ENCODE assay signal across 2 cellular contexts in the genomic region with DNA sequence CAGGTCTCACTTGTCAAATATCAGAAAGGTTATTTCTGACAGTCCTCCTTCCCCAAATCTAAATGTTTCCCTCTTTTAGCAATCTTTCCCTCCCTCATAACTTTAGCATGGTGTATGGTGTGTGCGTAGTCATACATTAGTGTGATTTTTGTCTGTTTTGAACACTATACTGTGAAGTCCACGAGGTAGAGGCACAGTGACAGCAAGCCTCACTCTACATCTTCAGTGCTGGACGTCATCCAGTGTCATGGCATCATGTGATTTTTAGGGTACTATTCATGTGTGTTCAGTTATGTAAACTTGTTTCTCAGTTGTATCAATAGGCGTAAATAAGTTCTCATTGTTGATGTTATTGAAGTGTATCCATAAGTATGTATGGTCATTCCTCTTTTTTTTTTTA.
TF ChIP-seq lines count a peak whose summit lies in the region.

No MANE protein-coding gene starts in this region.

TF ChIP-seq in GM12891, 5 proteins besides CTCF, POLR2A, EP300 and RAD21:
- no peak for TF ChIP-seq POLR2AphosphoS5 (IDR thresholded peaks at IDR 0.05; ENCODE audit: low read depth, low read length)
- TF ChIP-seq SPI1 (IDR thresholded peaks at IDR 0.05; ENCODE audit: low read depth, low read length): no peak
- no peak for TF ChIP-seq POU2F2 (IDR thresholded peaks at IDR 0.05; ENCODE audit: low read depth, low read length)
- no peak for TF ChIP-seq PAX5 (IDR thresholded peaks at IDR 0.05; ENCODE audit: insufficient read depth, low read length, severe bottlenecking)
- no peak for TF ChIP-seq TAF1 (IDR thresholded peaks at IDR 0.05; ENCODE audit: low read depth, low read length)

TF ChIP-seq in K562, 482 proteins besides CTCF, POLR2A, EP300 and RAD21:
- no peak for TF ChIP-seq ZNF75A (CRISPR knock-in tag; IDR thresholded peaks at IDR 0.05)
- TF ChIP-seq NFIC (IDR thresholded peaks at IDR 0.05): 0 out of 2 replicates have a peak, but pooled peaks have one; percentile 5
- TF ChIP-seq, protein P1, sequence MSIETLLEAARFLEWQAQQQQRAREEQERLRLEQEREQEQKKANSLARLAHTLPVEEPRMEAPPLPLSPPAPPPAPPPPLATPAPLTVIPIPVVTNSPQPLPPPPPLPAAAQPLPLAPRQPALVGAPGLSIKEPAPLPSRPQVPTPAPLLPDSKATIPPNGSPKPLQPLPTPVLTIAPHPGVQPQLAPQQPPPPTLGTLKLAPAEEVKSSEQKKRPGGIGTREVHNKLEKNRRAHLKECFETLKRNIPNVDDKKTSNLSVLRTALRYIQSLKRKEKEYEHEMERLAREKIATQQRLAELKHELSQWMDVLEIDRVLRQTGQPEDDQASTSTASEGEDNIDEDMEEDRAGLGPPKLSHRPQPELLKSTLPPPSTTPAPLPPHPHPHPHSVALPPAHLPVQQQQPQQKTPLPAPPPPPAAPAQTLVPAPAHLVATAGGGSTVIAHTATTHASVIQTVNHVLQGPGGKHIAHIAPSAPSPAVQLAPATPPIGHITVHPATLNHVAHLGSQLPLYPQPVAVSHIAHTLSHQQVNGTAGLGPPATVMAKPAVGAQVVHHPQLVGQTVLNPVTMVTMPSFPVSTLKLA (conservative IDR thresholded peaks at IDR 0.05): 0 out of 4 replicates have a peak, but pooled peaks of 1 of the 2 experiments have one; percentile 21
- TF ChIP-seq, protein P2, sequence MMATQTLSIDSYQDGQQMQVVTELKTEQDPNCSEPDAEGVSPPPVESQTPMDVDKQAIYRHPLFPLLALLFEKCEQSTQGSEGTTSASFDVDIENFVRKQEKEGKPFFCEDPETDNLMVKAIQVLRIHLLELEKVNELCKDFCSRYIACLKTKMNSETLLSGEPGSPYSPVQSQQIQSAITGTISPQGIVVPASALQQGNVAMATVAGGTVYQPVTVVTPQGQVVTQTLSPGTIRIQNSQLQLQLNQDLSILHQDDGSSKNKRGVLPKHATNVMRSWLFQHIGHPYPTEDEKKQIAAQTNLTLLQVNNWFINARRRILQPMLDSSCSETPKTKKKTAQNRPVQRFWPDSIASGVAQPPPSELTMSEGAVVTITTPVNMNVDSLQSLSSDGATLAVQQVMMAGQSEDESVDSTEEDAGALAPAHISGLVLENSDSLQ (IDR thresholded peaks at IDR 0.05): 0 out of 2 replicates have a peak, but pooled peaks have one; percentile 6
- TF ChIP-seq ZNF398 (CRISPR knock-in tag; IDR thresholded peaks at IDR 0.05): no peak
- no peak for TF ChIP-seq BCOR (IDR thresholded peaks at IDR 0.05)
- TF ChIP-seq ATF1 (CRISPR knock-in tag; IDR thresholded peaks at IDR 0.05): no peak
- 0 out of 2 replicates have a peak, but pooled peaks have one; percentile 17 for TF ChIP-seq ATF1 (tag; IDR thresholded peaks at IDR 0.05)
- 0 out of 2 replicates have a peak, but pooled peaks have one; percentile 26 for TF ChIP-seq CREM (IDR thresholded peaks at IDR 0.05; ENCODE audit: low read depth)
- TF ChIP-seq STAG1 (CRISPR knock-in tag; IDR thresholded peaks at IDR 0.05; ENCODE audit: borderline replicate concordance): no peak
- TF ChIP-seq DPF2 (IDR thresholded peaks at IDR 0.05): no peak
- no peak for TF ChIP-seq GABPB2 (CRISPR knock-in tag; conservative IDR thresholded peaks at IDR 0.05)
- TF ChIP-seq MYC (IDR thresholded peaks at IDR 0.05; ENCODE audit: low read depth, low read length): no peak
- TF ChIP-seq MYC (CRISPR knock-in tag; IDR thresholded peaks at IDR 0.05; ENCODE audit: borderline replicate concordance, low read depth): no peak
- no peak for TF ChIP-seq SMAD2 (IDR thresholded peaks at IDR 0.05; ENCODE audit: low read depth, low read length)
- no peak for TF ChIP-seq ZFP30 (CRISPR knock-in tag; IDR thresholded peaks at IDR 0.05; ENCODE audit: borderline replicate concordance)
- TF ChIP-seq, protein P3, sequence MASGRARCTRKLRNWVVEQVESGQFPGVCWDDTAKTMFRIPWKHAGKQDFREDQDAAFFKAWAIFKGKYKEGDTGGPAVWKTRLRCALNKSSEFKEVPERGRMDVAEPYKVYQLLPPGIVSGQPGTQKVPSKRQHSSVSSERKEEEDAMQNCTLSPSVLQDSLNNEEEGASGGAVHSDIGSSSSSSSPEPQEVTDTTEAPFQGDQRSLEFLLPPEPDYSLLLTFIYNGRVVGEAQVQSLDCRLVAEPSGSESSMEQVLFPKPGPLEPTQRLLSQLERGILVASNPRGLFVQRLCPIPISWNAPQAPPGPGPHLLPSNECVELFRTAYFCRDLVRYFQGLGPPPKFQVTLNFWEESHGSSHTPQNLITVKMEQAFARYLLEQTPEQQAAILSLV (tag; IDR thresholded peaks at IDR 0.05): no peak
- TF ChIP-seq TFE3 (CRISPR knock-in tag; IDR thresholded peaks at IDR 0.05): peak; percentile 12; the same call in 1 of the 2 replicates
- TF ChIP-seq PTBP1 (IDR thresholded peaks at IDR 0.05; ENCODE audit: low read depth, low read length): no peak
- no peak for TF ChIP-seq NR3C1 (CRISPR knock-in tag; IDR thresholded peaks at IDR 0.05)
- TF ChIP-seq PCBP2 (IDR thresholded peaks at IDR 0.05; ENCODE audit: low read depth, low read length, poor library complexity, severe bottlenecking): no peak
